31 cellular contexts compared by ENCODE assay signal in the genomic region with DNA sequence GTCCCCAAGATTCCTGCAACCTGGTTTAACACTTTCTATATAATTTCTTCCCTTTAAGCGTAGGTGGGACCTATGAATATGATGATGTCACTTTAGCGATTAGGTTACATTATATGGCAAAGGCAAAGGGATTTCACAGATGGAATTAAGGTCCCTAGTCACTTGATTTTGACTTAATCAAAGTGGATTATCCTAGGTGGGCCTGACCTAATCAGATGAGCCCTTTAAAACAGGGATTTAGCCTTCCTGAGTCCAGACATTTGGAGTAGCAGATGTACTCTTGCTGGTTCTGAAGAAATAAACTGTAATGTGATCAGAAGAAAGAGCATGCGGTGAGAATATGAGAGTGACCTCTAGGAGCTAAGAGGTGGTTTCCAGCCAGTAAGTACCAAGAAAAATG.
"Had no signal": no experiment of that assay in that cellular context is flagged by ENCODE, and none has a peak within 500 bp of the region (broad histone marks: within the 10 kb centered on the region; RNA-seq: fewer than 3 reads in every experiment).

No MANE protein-coding gene starts in this region.

- H3K36me3 ChIP-seq: ascending aorta, breast epithelium, cardiac muscle cell, colonic mucosa, esophagus squamous epithelium, gastroesophageal sphincter had no signal

- H3K27me3 ChIP-seq: ascending aorta, breast epithelium, colonic mucosa, esophagus squamous epithelium, gastroesophageal sphincter had no signal

- ATAC-seq: activated naive CD4-positive, alpha-beta T cell treated with anti-CD3 and anti-CD28 coated beads, Interleukin-2, amount 50 U/mL, for 72 hours; activated T-cell treated with anti-CD3 and anti-CD28 coated beads, Interleukin-2, amount 50 U/mL, for 72 hours; gastroesophageal sphincter; WTC11 had no signal

- H3K9me3 ChIP-seq: ascending aorta, breast epithelium, colonic mucosa, esophagus squamous epithelium, gastroesophageal sphincter had no signal

- H3K27ac ChIP-seq: ascending aorta, breast epithelium, cardiac muscle cell, colonic mucosa, epithelial cell of prostate, esophagus squamous epithelium, gastroesophageal sphincter, VCaP had no signal

- DNase-seq: activated CD4-positive, alpha-beta memory T cell treated with anti-CD3 and anti-CD28 coated beads, Interleukin-2, amount 10 ng/mL, durations not matched to agents 7 days and 5 days; activated CD4-positive, alpha-beta T cell treated with anti-CD3 and anti-CD28 coated beads for 1 hour; activated CD4-positive, alpha-beta T cell treated with anti-CD3 and anti-CD28 coated beads for 4 hours; activated CD4-positive, alpha-beta T cell treated with anti-CD3 and anti-CD28 coated beads, Interleukin-2, amount 10 ng/mL, durations not matched to agents 7 days and 5 days; activated CD4-positive, alpha-beta T cell treated with anti-CD3 and anti-CD28 coated beads, Interleukin-2, amount 50 U/mL, for 4 hours; activated CD8-positive, alpha-beta memory T cell treated with anti-CD3 and anti-CD28 coated beads, Interleukin-2, amount 50 U/mL, for 48 hours; activated gamma-delta T cell; activated naive CD4-positive, alpha-beta T cell; activated naive CD4-positive, alpha-beta T cell treated with anti-CD3 and anti-CD28 coated beads, Interleukin-2, amount 10 ng/mL, durations not matched to agents 7 days and 5 days; activated naive CD8-positive, alpha-beta T cell treated with anti-CD3 and anti-CD28 coated beads, Interleukin-2, amount 10 ng/mL, durations not matched to agents 7 days and 5 days; activated T-cell treated with anti-CD3 and anti-CD28 coated beads for 4 hours; activated T-cell treated with anti-CD3 and anti-CD28 coated beads, Interleukin-2, amount 50 U/mL, for 24 hours; activated T-cell treated with anti-CD3 and anti-CD28 coated beads, Interleukin-2, amount 50 U/mL, for 72 hours; central memory CD4-positive, alpha-beta T cell; cerebellar nuclear complex; colonic mucosa; effector CD8-positive, alpha-beta T cell; esophagus squamous epithelium; foreskin melanocyte; T-helper 2 cell had no signal

- H3K4me3 ChIP-seq: ascending aorta, breast epithelium, cardiac muscle cell, colonic mucosa, esophagus squamous epithelium, gastroesophageal sphincter had no signal

- FAIRE-seq: endometrium, endothelial cell of umbilical vein, TTC549 had no signal

- H3K4me1 ChIP-seq: breast epithelium, colonic mucosa, esophagus squamous epithelium had no signal
